1 cellular context compared by ENCODE assay signal in the genomic region with DNA sequence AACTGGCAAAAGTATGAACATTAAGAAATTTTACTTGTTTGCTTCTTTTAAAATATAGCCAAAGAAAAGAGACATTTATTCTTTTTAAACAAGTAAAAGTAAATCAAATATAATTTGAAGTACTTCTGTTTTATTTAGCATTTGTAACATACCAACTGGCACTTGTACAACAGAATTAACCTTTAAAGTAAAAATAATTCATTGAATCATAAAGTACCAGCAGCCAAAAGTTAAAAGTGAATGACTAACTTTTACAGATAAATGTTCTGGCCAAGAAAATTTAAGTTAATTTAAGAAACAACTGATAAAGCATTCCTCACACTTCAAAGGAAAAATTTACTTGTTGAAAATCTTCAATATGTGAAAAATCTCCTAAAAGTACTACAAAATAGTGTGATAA.
TF ChIP-seq lines count a peak whose summit lies in the region.

No MANE protein-coding gene starts in this region.

TF ChIP-seq in endothelial cell of umbilical vein, 7 proteins besides CTCF, POLR2A, EP300 and RAD21:
- TF ChIP-seq MYC (IDR thresholded peaks at IDR 0.05; ENCODE audit: low read depth, low read length): no peak
- no peak for TF ChIP-seq POLR2AphosphoS5 (IDR thresholded peaks at IDR 0.05; ENCODE audit: insufficient read depth, low read depth, low read length)
- no peak for TF ChIP-seq EZH2 (IDR thresholded peaks at IDR 0.05; ENCODE audit: borderline replicate concordance, low read depth, low read length, severe bottlenecking)
